Comparison of ENCODE assay signal across 21 cellular contexts in the genomic region with DNA sequence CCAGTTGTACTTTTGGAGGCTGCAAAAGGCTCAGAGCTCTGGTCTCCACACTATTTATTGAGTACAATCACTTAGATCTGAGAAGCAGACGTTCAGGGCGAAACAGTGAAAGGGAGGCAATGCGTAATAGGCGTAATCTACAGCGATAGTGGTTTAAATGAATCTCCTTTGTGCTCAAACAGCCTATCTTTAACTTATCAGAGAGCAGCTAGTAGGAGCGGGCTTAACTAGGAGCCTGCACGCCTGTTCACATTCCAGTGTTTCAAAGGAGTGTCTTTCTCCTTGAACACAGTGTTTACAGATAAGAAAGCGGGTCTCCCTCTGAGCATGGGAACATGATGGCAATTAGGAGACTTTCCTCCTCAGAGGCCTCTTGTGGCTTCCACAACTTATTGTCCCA.
"Had no signal": no experiment of that assay in that cellular context is flagged by ENCODE, and none has a peak within 500 bp of the region (broad histone marks: within the 10 kb centered on the region; RNA-seq: fewer than 3 reads in every experiment).

No MANE protein-coding gene starts in this region.

- H3K4me3 ChIP-seq: coronary artery, heart right ventricle, left ventricle myocardium inferior, right lobe of liver, thyroid gland had no signal

- DNase-seq: activated B cell treated with CpG ODN at 0.5 μM for 24 hours; activated CD4-positive, alpha-beta T cell treated with anti-CD3 and anti-CD28 coated beads for 36 hours; activated CD4-positive, alpha-beta T cell treated with anti-CD3 and anti-CD28 coated beads, Interleukin-2, amount 50 U/mL, for 4 hours; activated CD8-positive, alpha-beta memory T cell treated with anti-CD3 and anti-CD28 coated beads for 24 hours; activated CD8-positive, alpha-beta memory T cell treated with anti-CD3 and anti-CD28 coated beads, Interleukin-2, amount 50 U/mL, for 4 hours; activated T-cell treated with anti-CD3 and anti-CD28 coated beads, Interleukin-2, amount 50 U/mL, for 24 hours; amygdala; cerebellar nuclear complex; foreskin fibroblast; heart right ventricle; left ventricle myocardium inferior; right lobe of liver; stimulated activated CD4-positive, alpha-beta T cell treated with anti-CD3 and anti-CD28 coated beads, Interleukin-2, amount 100 ng/mL, for 48 hours; stimulated activated naive CD4-positive, alpha-beta T cell; T-helper 9 cell; thyroid gland had no signal

- H3K27me3 Mint-ChIP-seq: activated B cell treated with CpG ODN at 0.5 μM for 24 hours; activated CD4-positive, alpha-beta T cell treated with anti-CD3 and anti-CD28 coated beads for 36 hours; activated naive CD8-positive, alpha-beta T cell; activated T-cell treated with anti-CD3 and anti-CD28 coated beads, Interleukin-2, amount 50 U/mL, for 24 hours; activated T-helper 17 cell treated with anti-CD3 and anti-CD28 coated beads, Interleukin-2, amount 50 U/mL, for 72 hours had no signal

- H3K36me3 ChIP-seq: left ventricle myocardium inferior, right lobe of liver, thyroid gland had no signal

- H3K9me3 ChIP-seq: heart right ventricle, left ventricle myocardium inferior, right lobe of liver, thyroid gland had no signal

- H3K4me3 Mint-ChIP-seq: activated B cell treated with CpG ODN at 0.5 μM for 24 hours; activated CD4-positive, alpha-beta T cell treated with anti-CD3 and anti-CD28 coated beads for 36 hours; activated naive CD8-positive, alpha-beta T cell; activated T-cell treated with anti-CD3 and anti-CD28 coated beads, Interleukin-2, amount 50 U/mL, for 24 hours; activated T-helper 17 cell treated with anti-CD3 and anti-CD28 coated beads, Interleukin-2, amount 50 U/mL, for 72 hours; nephron had no signal

- H3K27ac ChIP-seq: coronary artery, heart right ventricle, left ventricle myocardium inferior, parathyroid adenoma, right lobe of liver, thyroid gland had no signal

- H3K27me3 ChIP-seq: heart right ventricle, right lobe of liver, thyroid gland had no signal

- H3K9me3 Mint-ChIP-seq: activated B cell treated with CpG ODN at 0.5 μM for 24 hours; activated T-cell treated with anti-CD3 and anti-CD28 coated beads, Interleukin-2, amount 50 U/mL, for 24 hours; activated T-helper 17 cell treated with anti-CD3 and anti-CD28 coated beads, Interleukin-2, amount 50 U/mL, for 72 hours had no signal

- H3K4me1 ChIP-seq: parathyroid adenoma, right lobe of liver, thyroid gland had no signal

- H3K4me1 Mint-ChIP-seq: activated B cell treated with CpG ODN at 0.5 μM for 24 hours; activated CD4-positive, alpha-beta T cell treated with anti-CD3 and anti-CD28 coated beads for 36 hours; activated T-helper 17 cell treated with anti-CD3 and anti-CD28 coated beads, Interleukin-2, amount 50 U/mL, for 72 hours; nephron had no signal

- H3K27ac Mint-ChIP-seq: activated B cell treated with CpG ODN at 0.5 μM for 24 hours; activated CD4-positive, alpha-beta T cell treated with anti-CD3 and anti-CD28 coated beads for 36 hours; activated naive CD8-positive, alpha-beta T cell; activated T-cell treated with anti-CD3 and anti-CD28 coated beads, Interleukin-2, amount 50 U/mL, for 24 hours; activated T-helper 17 cell treated with anti-CD3 and anti-CD28 coated beads, Interleukin-2, amount 50 U/mL, for 72 hours; nephron had no signal
